16 cellular contexts compared by ENCODE assay signal in the genomic region with DNA sequence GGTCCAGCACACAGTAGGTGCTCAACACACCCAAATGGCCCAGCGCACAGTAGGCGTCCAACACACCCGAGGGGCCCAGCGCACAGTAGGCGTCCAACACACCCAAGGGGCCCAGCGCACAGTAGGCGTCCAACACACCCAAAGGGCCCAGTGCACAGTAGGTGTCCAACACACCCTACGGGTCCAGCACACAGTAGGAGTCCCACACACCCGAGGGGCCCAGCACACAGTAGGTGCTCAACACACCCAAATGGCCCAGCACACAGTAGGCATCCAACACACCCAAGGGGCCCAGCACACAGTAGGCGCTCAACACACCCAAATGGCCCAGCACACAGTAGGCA.
"Had no signal": no experiment of that assay in that cellular context is flagged by ENCODE, and none has a peak within 500 bp of the region (broad histone marks: within the 10 kb centered on the region; RNA-seq: fewer than 3 reads in every experiment).

No MANE protein-coding gene starts in this region.

- H3K36me3 ChIP-seq: upper lobe of left lung had no signal

- H3K9me3 Mint-ChIP-seq: activated CD4-positive, alpha-beta T cell treated with anti-CD3 and anti-CD28 coated beads, Interleukin-2, amount 10 ng/mL, durations not matched to agents 7 days and 5 days; activated naive CD8-positive, alpha-beta T cell treated with anti-CD3 and anti-CD28 coated beads for 36 hours; natural killer cell treated with Interleukin-12 subunit alpha and Interleukin-12 subunit beta and Interleukin-15 and Interleukin-18, amount 100 ng/mL, for 72 hours; stimulated activated effector memory CD8-positive, alpha-beta T cell treated with anti-CD3 and anti-CD28 coated beads, Interleukin-12 subunit alpha, Interleukin-12 subunit beta, amount 100 ng/mL, for 72 hours had no signal

- H3K9me3 ChIP-seq: psoas muscle, testis, upper lobe of left lung had no signal

- ATAC-seq: natural killer cell treated with Interleukin-12 subunit alpha and Interleukin-12 subunit beta and Interleukin-15 and Interleukin-18, amount 100 ng/mL, for 72 hours; psoas muscle; sciatic nerve had no signal

- H3K4me1 ChIP-seq: psoas muscle, testis had no signal

- H3K4me3 ChIP-seq: dorsolateral prefrontal cortex, lung, psoas muscle, smooth muscle cell, testis, upper lobe of left lung had no signal

- DNase-seq: activated CD4-positive, alpha-beta T cell treated with anti-CD3 and anti-CD28 coated beads, Interleukin-2, amount 10 ng/mL, durations not matched to agents 7 days and 5 days; activated CD8-positive, alpha-beta memory T cell treated with anti-CD3 and anti-CD28 coated beads for 24 hours; activated naive CD8-positive, alpha-beta T cell treated with anti-CD3 and anti-CD28 coated beads for 36 hours; amniotic stem cell; caudate nucleus; nucleus accumbens; T1000; testis; upper lobe of left lung had no signal

- H3K36me3 Mint-ChIP-seq: activated naive CD8-positive, alpha-beta T cell treated with anti-CD3 and anti-CD28 coated beads for 36 hours; natural killer cell treated with Interleukin-12 subunit alpha and Interleukin-12 subunit beta and Interleukin-15 and Interleukin-18, amount 100 ng/mL, for 72 hours had no signal

- H3K27ac Mint-ChIP-seq: activated CD4-positive, alpha-beta T cell treated with anti-CD3 and anti-CD28 coated beads, Interleukin-2, amount 10 ng/mL, durations not matched to agents 7 days and 5 days; activated naive CD8-positive, alpha-beta T cell treated with anti-CD3 and anti-CD28 coated beads for 36 hours; natural killer cell treated with Interleukin-12 subunit alpha and Interleukin-12 subunit beta and Interleukin-15 and Interleukin-18, amount 100 ng/mL, for 72 hours; stimulated activated effector memory CD8-positive, alpha-beta T cell treated with anti-CD3 and anti-CD28 coated beads, Interleukin-12 subunit alpha, Interleukin-12 subunit beta, amount 100 ng/mL, for 72 hours had no signal

- H3K27me3 ChIP-seq: testis, upper lobe of left lung had no signal

- H3K4me3 Mint-ChIP-seq: activated CD4-positive, alpha-beta T cell treated with anti-CD3 and anti-CD28 coated beads, Interleukin-2, amount 10 ng/mL, durations not matched to agents 7 days and 5 days; activated naive CD8-positive, alpha-beta T cell treated with anti-CD3 and anti-CD28 coated beads for 36 hours; natural killer cell treated with Interleukin-12 subunit alpha and Interleukin-12 subunit beta and Interleukin-15 and Interleukin-18, amount 100 ng/mL, for 72 hours; stimulated activated effector memory CD8-positive, alpha-beta T cell treated with anti-CD3 and anti-CD28 coated beads, Interleukin-12 subunit alpha, Interleukin-12 subunit beta, amount 100 ng/mL, for 72 hours had no signal

- H3K27me3 Mint-ChIP-seq: activated CD4-positive, alpha-beta T cell treated with anti-CD3 and anti-CD28 coated beads, Interleukin-2, amount 10 ng/mL, durations not matched to agents 7 days and 5 days; activated naive CD8-positive, alpha-beta T cell treated with anti-CD3 and anti-CD28 coated beads for 36 hours had no signal
